Comparison of ENCODE assay signal across 26 cellular contexts in the genomic region with DNA sequence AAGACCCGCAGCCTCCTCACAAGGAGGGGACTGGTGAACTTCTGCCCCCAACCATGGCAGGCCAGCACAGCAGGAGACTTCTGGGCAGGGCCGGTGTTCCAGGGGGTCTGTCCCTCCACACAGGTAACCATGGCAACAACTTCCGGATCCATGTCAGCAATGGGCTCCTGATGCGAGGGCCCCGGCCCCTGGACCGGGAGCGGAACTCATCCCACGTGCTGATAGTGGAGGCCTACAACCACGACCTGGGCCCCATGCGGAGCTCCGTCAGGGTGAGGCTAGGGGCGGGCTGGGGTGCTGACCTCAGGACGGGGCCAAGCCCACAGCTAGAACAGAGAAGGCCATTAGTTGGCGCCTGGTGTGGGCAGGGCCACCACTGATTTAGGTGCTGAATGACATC. TPM values are rescaled to one million over a fixed set of nuclear protein-coding genes. Genes with fewer than 3 reads are reported as not detected.
A peak's percentile ranks its signal among the peaks of the same experiment; 100 is the strongest.
DNase-seq lines count a peak whose midpoint lies in the region; ATAC-seq lines count a peak whose summit lies in the region.
"Had no signal": no experiment of that assay in that cellular context is flagged by ENCODE, and none has a peak within 500 bp of the region (broad histone marks: within the 10 kb centered on the region; RNA-seq: fewer than 3 reads in every experiment).

No MANE protein-coding gene starts in this region.

- intact Hi-C loops in activated naive CD4-positive, alpha-beta T cell treated with anti-CD3 and anti-CD28 coated beads for 36 hours (cut with micrococcal nuclease): no loop called here
- intact Hi-C loops in dendritic cell treated with granulocyte-macrophage colony-stimulating factor and Interleukin-4, amounts not matched to agents 40 ng/mL and 50 ng/mL, for 4 days (cut with micrococcal nuclease): no loop called here

- no peaks in the 10 kb centered on the region for H3K36me3 Mint-ChIP-seq in activated naive CD4-positive, alpha-beta T cell treated with anti-CD3 and anti-CD28 coated beads for 36 hours (ENCODE audit: low read depth)
- no peaks in the 10 kb centered on the region for H3K36me3 Mint-ChIP-seq in T-cell
- no peaks in the 10 kb centered on the region for H3K36me3 Mint-ChIP-seq in dendritic cell treated with granulocyte-macrophage colony-stimulating factor and Interleukin-4, amounts not matched to agents 40 ng/mL and 50 ng/mL, for 4 days (ENCODE audit: low read depth)
- H3K36me3 Mint-ChIP-seq: IgD-negative memory B cell, mesothelial cell of epicardium, WTC11 had no signal

- peaks cover 76% of the 10 kb centered on the region for H3K4me1 Mint-ChIP-seq in activated naive CD4-positive, alpha-beta T cell treated with anti-CD3 and anti-CD28 coated beads for 36 hours (ENCODE audit: low read depth)
- H3K4me1 Mint-ChIP-seq in T-cell: peaks cover 69 to 93% (median 77%) of the 10 kb centered on the region in 3 donors
- H3K4me1 Mint-ChIP-seq in dendritic cell treated with granulocyte-macrophage colony-stimulating factor and Interleukin-4, amounts not matched to agents 40 ng/mL and 50 ng/mL, for 4 days (ENCODE audit: low read depth): peaks cover 92% of the 10 kb centered on the region
- peaks cover 84% of the 10 kb centered on the region for H3K4me1 Mint-ChIP-seq in stimulated activated naive CD8-positive, alpha-beta T cell treated with anti-CD3 and anti-CD28 coated beads, Interleukin-15, amount 100 ng/mL, for 72 hours

- POLR2A ChIA-PET in T-cell (lab: Charles Lee): interaction anchor here in 1 of 2 donors (0.6 kb wide), 1 partner anchor 644 kb away, joined by 4 read pairs; no protein-coding TSS in a partner anchor

- H3K27me3 Mint-ChIP-seq in activated naive CD4-positive, alpha-beta T cell treated with anti-CD3 and anti-CD28 coated beads for 36 hours (ENCODE audit: low read depth): no peaks in the 10 kb centered on the region
- no peaks in the 10 kb centered on the region for H3K27me3 Mint-ChIP-seq in T-cell
- H3K27me3 Mint-ChIP-seq in dendritic cell treated with granulocyte-macrophage colony-stimulating factor and Interleukin-4, amounts not matched to agents 40 ng/mL and 50 ng/mL, for 4 days: no peaks in the 10 kb centered on the region
- H3K27me3 Mint-ChIP-seq in stimulated activated naive CD8-positive, alpha-beta T cell treated with anti-CD3 and anti-CD28 coated beads, Interleukin-15, amount 100 ng/mL, for 72 hours: no peaks in the 10 kb centered on the region
- H3K27me3 Mint-ChIP-seq: IgD-negative memory B cell had no signal

- no peak for DNase-seq in activated naive CD4-positive, alpha-beta T cell treated with anti-CD3 and anti-CD28 coated beads for 36 hours
- DNase-seq in activated naive CD4-positive, alpha-beta T cell treated with Interleukin-2 at 50 U/mL for 16 hours: no peak
- DNase-seq in T-cell: no peak
- DNase-seq in stimulated activated naive CD8-positive, alpha-beta T cell treated with anti-CD3 and anti-CD28 coated beads, Interleukin-15, amount 100 ng/mL, for 72 hours: no peak
- DNase-seq in SKM-1 (lab: John Stamatoyannopoulos, UW; ENCODE audit: unreplicated experiment): no peak
- DNase-seq: anterior cingulate cortex; heart left ventricle; MG63; NCI-H1417; NCI-H2081 treated with DMSO at 0.1 percent for 48 hours; NCI-H446 treated with DMSO at 0.1 percent for 48 hours; NK-92 treated with Interleukin-12 subunit alpha and Interleukin-12 subunit beta, amount 100 ng/mL, for 24 hours; posterior cingulate gyrus; stimulated activated CD4-positive, alpha-beta T cell treated with anti-CD3 and anti-CD28 coated beads, Interleukin-15, amount 100 ng/mL, for 24 hours; substantia nigra had no signal

- no peaks in the 10 kb centered on the region for H3K9me3 Mint-ChIP-seq in activated naive CD4-positive, alpha-beta T cell treated with anti-CD3 and anti-CD28 coated beads for 36 hours
- H3K9me3 Mint-ChIP-seq in T-cell: no peaks in the 10 kb centered on the region
- no peaks in the 10 kb centered on the region for H3K9me3 Mint-ChIP-seq in dendritic cell treated with granulocyte-macrophage colony-stimulating factor and Interleukin-4, amounts not matched to agents 40 ng/mL and 50 ng/mL, for 4 days
- H3K9me3 Mint-ChIP-seq in stimulated activated naive CD8-positive, alpha-beta T cell treated with anti-CD3 and anti-CD28 coated beads, Interleukin-15, amount 100 ng/mL, for 72 hours: no peaks in the 10 kb centered on the region
- H3K9me3 Mint-ChIP-seq: IgD-negative memory B cell, mesothelial cell of epicardium, nephron, WTC11 had no signal

- ATAC-seq in T-cell (replicated peaks in 1 of 4): no peak
- no peak for ATAC-seq in stimulated activated naive CD8-positive, alpha-beta T cell treated with anti-CD3 and anti-CD28 coated beads, Interleukin-15, amount 100 ng/mL, for 72 hours
- no peak for ATAC-seq in GM19452 (IDR thresholded peaks at IDR 0.05; ENCODE audit: unreplicated experiment)
- ATAC-seq in GM18517 (IDR thresholded peaks at IDR 0.05; ENCODE audit: unreplicated experiment): no peak
- ATAC-seq: heart left ventricle, right lobe of liver had no signal

- CTCF ChIA-PET in activated naive CD4-positive, alpha-beta T cell treated with anti-CD3 and anti-CD28 coated beads for 36 hours (lab: Charles Lee): interaction anchor here (0.7 to 4.0 kb wide), 13 partner anchors 10 to 411 kb away, joined by 3 to 29 read pairs (median 5); a partner anchor contains a TSS
- CTCF ChIA-PET in T-cell (lab: Charles Lee): interaction anchor here in 1 of 2 donors (1.0 to 1.6 kb wide), 2 partner anchors 8 to 49 kb away, joined by 3 to 5 read pairs; no protein-coding TSS in a partner anchor

- peak overlapping the region; percentile 98 for H3K27ac Mint-ChIP-seq in activated naive CD4-positive, alpha-beta T cell treated with anti-CD3 and anti-CD28 coated beads for 36 hours
- peak overlapping the region; percentile 98 for H3K27ac Mint-ChIP-seq in T-cell
- peak overlapping the region; percentile 97 for H3K27ac Mint-ChIP-seq in dendritic cell treated with granulocyte-macrophage colony-stimulating factor and Interleukin-4, amounts not matched to agents 40 ng/mL and 50 ng/mL, for 4 days
- peak overlapping the region; percentile 50 to 92 for H3K27ac Mint-ChIP-seq in stimulated activated naive CD8-positive, alpha-beta T cell treated with anti-CD3 and anti-CD28 coated beads, Interleukin-15, amount 100 ng/mL, for 72 hours
- H3K27ac Mint-ChIP-seq: mesothelial cell of epicardium, WTC11 had no signal

- H3K4me3 Mint-ChIP-seq in activated naive CD4-positive, alpha-beta T cell treated with anti-CD3 and anti-CD28 coated beads for 36 hours: no peak overlapping the region
- H3K4me3 Mint-ChIP-seq in T-cell: no peak overlapping the region
- no peak overlapping the region for H3K4me3 Mint-ChIP-seq in dendritic cell treated with granulocyte-macrophage colony-stimulating factor and Interleukin-4, amounts not matched to agents 40 ng/mL and 50 ng/mL, for 4 days
- peak overlapping the region in 1 of 2 donors; percentile 74 for H3K4me3 Mint-ChIP-seq in stimulated activated naive CD8-positive, alpha-beta T cell treated with anti-CD3 and anti-CD28 coated beads, Interleukin-15, amount 100 ng/mL, for 72 hours
- H3K4me3 Mint-ChIP-seq: mesothelial cell of epicardium, nephron, WTC11 had no signal

RNA-seq across cellular contexts. Expression of a gene that starts 5.7 kb away (rescaled TPM):
- under 1 TPM; 0.32 to 0.36 TPM for total RNA-seq in activated naive CD4-positive, alpha-beta T cell treated with anti-CD3 and anti-CD28 coated beads for 36 hours
- total RNA-seq in T-cell: under 1 TPM; 0.15 to 0.45 (median 0.16) TPM
- total RNA-seq: cardiac septum, dermis microvascular lymphatic vessel endothelial cell, SJSA1 had no signal

RNA-seq across cellular contexts. Expression of a gene that starts 48.1 kb away (rescaled TPM):
- 10 to 100 TPM; 52.0 to 55.5 TPM for total RNA-seq in activated naive CD4-positive, alpha-beta T cell treated with anti-CD3 and anti-CD28 coated beads for 36 hours
- 100 to 1,000 TPM in 2 of 5 donors, 10 to 100 TPM in 3; 81.4 to 134 (median 98.3) TPM for total RNA-seq in T-cell
